Comparison of ENCODE assay signal across 4 cellular contexts in genomic region chr2:110407142-110407541, GRCh38.
DNase-seq lines count a peak whose midpoint lies in the region; ATAC-seq, FAIRE-seq and TF ChIP-seq lines count a peak whose summit lies in the region.
"Not testable (repeated sequence)": the region's sequence is repeated elsewhere in the genome, so short reads cannot be mapped to it uniquely, and the experiment has no call there.

No MANE protein-coding gene starts in this region.

- in situ Hi-C loops in HepG2 (cut with HindIII; ENCODE audit: extremely low pct_ligation_motif_present, low pct_unique_long_range_greater_than_20kb) = not testable (repeated sequence)

- not testable (repeated sequence) for H3K9me3 Mint-ChIP-seq in GM23338, WTC11

- H2AFZ ChIP-seq in GM23338; HCT116 (ENCODE audit: low read depth, low read length, poor library complexity, severe bottlenecking); HepG2 (ENCODE audit: low read length): not testable (repeated sequence)

- not testable (repeated sequence) for H3K79me2 ChIP-seq in GM23338 (replicated peaks; ENCODE audit: insufficient read depth); HCT116 (ENCODE audit: insufficient read depth, low read length); HepG2 (ENCODE audit: insufficient read depth, low read length)

- TF ChIP-seq RAD21 in HCT116 (IDR thresholded peaks at IDR 0.05; ENCODE audit: low read depth); HepG2 (CRISPR knock-in tag; IDR thresholded peaks at IDR 0.05): not testable (repeated sequence)

- not testable (repeated sequence) for H3K4me3 ChIP-seq in GM23338; HCT116 (replicated peaks in 1 of 2; ENCODE audit: low read depth in 1 of 2, low read length in 2 of 2); HepG2 (replicated peaks in 1 of 3; ENCODE audit: insufficient read depth in 1 of 3, low read depth in 2 of 3, low read length in 3 of 3)

- H3K36me3 ChIP-seq in GM23338 (ENCODE audit: insufficient read depth); HCT116 (ENCODE audit: control insufficient read depth in 1 of 2, insufficient read depth in 2 of 2, low read length in 2 of 2); HepG2 (replicated peaks in 1 of 2; ENCODE audit: control insufficient read depth in 1 of 2, insufficient read depth in 2 of 2, low read length in 2 of 2): not testable (repeated sequence)

- RAD21 ChIA-PET in HCT116 (lab: Charles Lee; ENCODE audit: low non-redundant PET in 1 of 2, low total read pairs in 2 of 2, uncharacterized antibody in 2 of 2, unreplicated experiment in 2 of 2) = not testable (repeated sequence)

- not testable (repeated sequence) for TF ChIP-seq EP300 in HepG2 (IDR thresholded peaks at IDR 0.05; ENCODE audit: low read depth in 2 of 2, low read length in 2 of 2); HepG2 (CRISPR knock-in tag; IDR thresholded peaks at IDR 0.05; ENCODE audit: borderline replicate concordance)

- H3K36me3 Mint-ChIP-seq in GM23338 (ENCODE audit: low read depth); WTC11: not testable (repeated sequence)

- not testable (repeated sequence) for H3K4me3 Mint-ChIP-seq in GM23338, WTC11

- intact Hi-C loops in HCT116 (cut with micrococcal nuclease); HepG2 (cut with micrococcal nuclease; ENCODE audit: unreplicated experiment): not testable (repeated sequence)

- H3K27ac Mint-ChIP-seq in GM23338, WTC11: not testable (repeated sequence)

- H3K27me3 ChIP-seq in GM23338 (ENCODE audit: insufficient read depth); HCT116 (ENCODE audit: insufficient read depth, low read length); HepG2 (ENCODE audit: control insufficient read depth in 1 of 2, insufficient read depth in 2 of 2, low read length in 2 of 2): not testable (repeated sequence)

- not testable (repeated sequence) for TF ChIP-seq CTCF in GM23338 (conservative IDR thresholded peaks at IDR 0.05; ENCODE audit: low read depth in 2 of 2); HCT116 (IDR thresholded peaks at IDR 0.05 in 2 of 3, conservative IDR thresholded peaks at IDR 0.05 in 1 of 3; ENCODE audit: borderline replicate concordance in 1 of 3, insufficient read depth in 1 of 3, low read depth in 2 of 3, low read length in 2 of 3); WTC11 (IDR thresholded peaks at IDR 0.05); HepG2 (CRISPR knock-in tag; IDR thresholded peaks at IDR 0.05)

- peak; percentile 94 for ATAC-seq in GM23338
- peak; percentile 57 for ATAC-seq in HCT116
- peak; percentile 81 for ATAC-seq in WTC11
- ATAC-seq in HepG2 = peak; percentile 82

- not testable (repeated sequence) for H3K9me3 ChIP-seq in HCT116 (ENCODE audit: control insufficient read depth in 1 of 2, insufficient read depth in 1 of 2, low read depth in 1 of 2, low read length in 2 of 2); HepG2 (ENCODE audit: low read length)

- not testable (repeated sequence) for H4K20me1 ChIP-seq in GM23338 (replicated peaks; ENCODE audit: insufficient read depth); HCT116 (ENCODE audit: insufficient read depth); HepG2 (ENCODE audit: insufficient read depth, low read length)

- not testable (repeated sequence) for H3K4me1 ChIP-seq in GM23338 (ENCODE audit: insufficient read depth); HCT116 (ENCODE audit: control insufficient read depth in 1 of 2, insufficient read depth in 2 of 2, low read length in 2 of 2); HepG2 (ENCODE audit: insufficient read depth, low read length)

- CTCF ChIA-PET in HCT116 (lab: Charles Lee); WTC11 (lab: Charles Lee); HepG2 (lab: Yijun Ruan, JAX; ENCODE audit: low intra/inter-chr PET ratio, low total read pairs): not testable (repeated sequence)

- H3K27ac ChIP-seq in GM23338 (ENCODE audit: low read depth); HCT116 (ENCODE audit: low read depth, low read length); HepG2 (ENCODE audit: extremely low read length, insufficient read depth, low read length): not testable (repeated sequence)

- not testable (repeated sequence) for H3K4me2 ChIP-seq in GM23338; HCT116 (ENCODE audit: low read length); HepG2 (ENCODE audit: low read depth, low read length)

- H3F3A ChIP-seq in GM23338 (replicated peaks; ENCODE audit: low read depth) = not testable (repeated sequence)

- not testable (repeated sequence) for TF ChIP-seq POLR2A in HCT116 (IDR thresholded peaks at IDR 0.05; ENCODE audit: borderline replicate concordance, extremely low read depth, insufficient read depth, insufficient read length); HepG2 (IDR thresholded peaks at IDR 0.05; ENCODE audit: insufficient read depth in 1 of 2, low read depth in 2 of 2, low read length in 2 of 2)

- not testable (repeated sequence) for DNase-seq in GM23338 (ENCODE audit: low spot score); HCT116 (ENCODE audit: low read depth, low spot score); WTC11 (ENCODE audit: low spot score); HepG2 (ENCODE audit: low spot score)

- H3K9ac ChIP-seq in HCT116 (ENCODE audit: low read length); HepG2 (ENCODE audit: insufficient read depth, low read depth, low read length): not testable (repeated sequence)

- not testable (repeated sequence) for H3K27me3 Mint-ChIP-seq in GM23338 (ENCODE audit: insufficient read depth, low read depth, poor library complexity); WTC11 (ENCODE audit: low read depth)

- POLR2A ChIA-PET in HCT116 (lab: Charles Lee); WTC11 (lab: Charles Lee); HepG2 (lab: Yijun Ruan, JAX): not testable (repeated sequence)

- H3K4me1 Mint-ChIP-seq in GM23338, WTC11: not testable (repeated sequence)

- not testable (repeated sequence) for H3K9me2 ChIP-seq in GM23338 (ENCODE audit: insufficient read depth); HCT116 (ENCODE audit: insufficient read depth)

- not testable (repeated sequence) for BruUV-seq in HCT116 (replicated peaks; lab: Mats Ljungman, UMichigan); HepG2 (replicated peaks; lab: Mats Ljungman, UMichigan)

- FAIRE-seq in HepG2 (lab: Jason Lieb, UNC) = not testable (repeated sequence)

- WGBS in HepG2 (ENCODE audit: low lambda C conversion rate) = no CpG with 5 or more reads among the region's 1 CpG
